In genomic region chr2:209577376-209578357, GRCh38 we compare ENCODE assay signal across 10 cellular contexts.
DNase-seq lines count a peak whose midpoint lies in the region; ATAC-seq and TF ChIP-seq lines count a peak whose summit lies in the region.
"Had no signal": no experiment of that assay in that cellular context is flagged by ENCODE, and none has a peak within 500 bp of the region (broad histone marks: within the 10 kb centered on the region; RNA-seq: fewer than 3 reads in every experiment).

No MANE protein-coding gene starts in this region.

- H3K27ac ChIP-seq in RWPE1 (no peak overlapping the region), hepatocyte (no peak overlapping the region)
- H3K27ac ChIP-seq: epithelial cell of prostate had no signal

- 56% methylated on average over 4 of the region's 4 CpGs for WGBS in hepatocyte (ENCODE audit: low lambda C conversion rate, missing lambda C conversion rate)

- no peaks in the 10 kb centered on the region for H3K9me2 ChIP-seq in hepatocyte (replicated peaks; ENCODE audit: insufficient read depth)

- H4K20me1 ChIP-seq in hepatocyte (ENCODE audit: insufficient read depth, poor library complexity, severe bottlenecking) = no peaks in the 10 kb centered on the region

- H3K4me3 ChIP-seq in AG10803 (ENCODE audit: low read length) (no peak overlapping the region), hepatocyte (no peak overlapping the region)

- no peaks in the 10 kb centered on the region for H3K27me3 ChIP-seq in hepatocyte

- no peaks in the 10 kb centered on the region for H3K4me1 ChIP-seq in hepatocyte (ENCODE audit: insufficient read depth)

- ATAC-seq in HG02798 (IDR thresholded peaks at IDR 0.05; ENCODE audit: poor library complexity, unreplicated experiment) = peak; percentile 40
- no peak for ATAC-seq in GM21825 (IDR thresholded peaks at IDR 0.05; ENCODE audit: unreplicated experiment)
- no peak for ATAC-seq in GM21381 (IDR thresholded peaks at IDR 0.05; ENCODE audit: unreplicated experiment)
- no peak for ATAC-seq in GM18870 (IDR thresholded peaks at IDR 0.05; ENCODE audit: unreplicated experiment)
- ATAC-seq: T-cell had no signal

- H3K36me3 ChIP-seq in hepatocyte (replicated peaks; ENCODE audit: insufficient read depth, low read depth) = no peaks in the 10 kb centered on the region

- DNase-seq in AG10803 (ENCODE audit: low read depth) = peak; percentile 8
- DNase-seq in RWPE1 (ENCODE audit: low spot score) = peak; percentile 10
- DNase-seq in hepatocyte (ENCODE audit: low spot score) = peak; percentile 32
- no peak for DNase-seq in ecto neural progenitor cell (ENCODE audit: low spot score)
- DNase-seq: T-cell had no signal

- H3K4me2 ChIP-seq in hepatocyte = no peak overlapping the region

- CTCF ChIA-PET in RWPE1 (lab: Yijun Ruan, JAX) = interaction anchor here (0.5 to 1.9 kb wide), 5 partner anchors 144 to 384 kb away, joined by 4 to 13 read pairs (median 4); partner anchors contain the start of gene MAP2

- no peak overlapping the region for H2AFZ ChIP-seq in hepatocyte

- POLR2A ChIA-PET in RWPE1 (lab: Yijun Ruan, JAX; ENCODE audit: low non-redundant PET) = no interaction called here

- peak; percentile 46 for TF ChIP-seq CTCF in AG10803 (conservative IDR thresholded peaks at IDR 0.05; ENCODE audit: low read length)
- peak; percentile 33 for TF ChIP-seq CTCF in RWPE1 (conservative IDR thresholded peaks at IDR 0.05; ENCODE audit: low read depth)
- peak; percentile 60 for TF ChIP-seq CTCF in hepatocyte (IDR thresholded peaks at IDR 0.05; ENCODE audit: poor library complexity)

- H3K79me2 ChIP-seq in hepatocyte = no peaks in the 10 kb centered on the region

- no peaks in the 10 kb centered on the region for H3K9me3 ChIP-seq in hepatocyte (ENCODE audit: low read depth)
